Comparison of ENCODE assay signal across 15 cellular contexts in the genomic region with DNA sequence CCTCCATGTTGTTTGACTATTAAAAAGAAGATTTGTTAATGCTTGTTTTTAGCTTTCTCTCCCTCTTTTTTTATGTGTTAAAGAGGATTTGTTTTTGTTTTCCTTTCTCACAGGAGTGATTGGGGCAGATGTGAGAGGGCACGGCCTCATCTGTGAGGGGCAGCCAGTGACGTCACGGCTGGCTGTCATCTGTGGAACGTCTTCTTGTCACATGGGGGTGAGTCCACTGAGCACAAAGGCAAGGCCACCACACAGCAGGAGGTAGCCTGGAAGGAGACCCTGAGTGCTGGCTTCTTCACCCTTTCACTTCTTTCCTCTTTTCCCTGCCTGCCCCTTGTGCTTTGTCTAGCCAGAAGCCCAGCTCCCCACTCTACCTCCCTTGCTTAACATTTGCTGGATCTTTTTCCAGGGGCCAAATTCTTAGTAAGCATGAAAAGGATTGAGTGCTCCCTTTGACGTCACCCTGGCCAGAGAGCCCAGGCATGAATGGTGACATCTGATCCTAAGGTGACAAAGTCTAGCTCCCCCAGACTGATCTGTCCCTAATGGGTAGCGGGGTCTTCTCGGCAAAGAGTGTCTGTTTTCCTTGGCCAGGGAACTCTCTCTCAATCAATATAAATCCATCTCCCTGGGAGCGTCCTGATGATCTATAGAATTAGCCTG.
"Had no signal": no experiment of that assay in that cellular context is flagged by ENCODE, and none has a peak within 500 bp of the region (broad histone marks: within the 10 kb centered on the region; RNA-seq: fewer than 3 reads in every experiment).

No MANE protein-coding gene starts in this region.

- H3K4me1 ChIP-seq: colonic mucosa had no signal

- ATAC-seq: activated T-cell treated with anti-CD3 and anti-CD28 coated beads, Interleukin-2, amount 50 U/mL, for 72 hours; gastrocnemius medialis; left cardiac atrium; stimulated activated naive B cell treated with anti-CD40 and anti-IgM and Interleukin-4, amounts not matched to agents 10 μg/mL and 1 μg/mL and 100 μg/mL, for 72 hours had no signal

- H3K9me3 ChIP-seq: colonic mucosa, gastrocnemius medialis, neutrophil had no signal

- H3K27ac Mint-ChIP-seq: activated CD4-positive, alpha-beta memory T cell treated with anti-CD3 and anti-CD28 coated beads, Interleukin-2, amount 10 ng/mL, durations not matched to agents 7 days and 5 days; activated T-cell treated with anti-CD3 and anti-CD28 coated beads, Interleukin-2, amount 50 U/mL, for 72 hours; immature natural killer cell; memory B cell; stimulated activated naive B cell treated with anti-CD40 and anti-IgM and Interleukin-4, amounts not matched to agents 10 μg/mL and 1 μg/mL and 100 μg/mL, for 72 hours had no signal

- DNase-seq: activated CD4-positive, alpha-beta memory T cell treated with anti-CD3 and anti-CD28 coated beads, Interleukin-2, amount 10 ng/mL, durations not matched to agents 7 days and 5 days; activated T-cell treated with anti-CD3 and anti-CD28 coated beads, Interleukin-2, amount 50 U/mL, for 72 hours; colonic mucosa; effector CD4-positive, alpha-beta T cell; gastrocnemius medialis; immature natural killer cell; left cardiac atrium; stimulated activated CD4-positive, alpha-beta T cell treated with anti-CD3 and anti-CD28 coated beads, Interleukin-2, amount 100 ng/mL, for 24 hours; stimulated activated naive B cell treated with anti-CD40 and anti-IgM and Interleukin-4, amounts not matched to agents 10 μg/mL and 1 μg/mL and 100 μg/mL, for 72 hours; substantia nigra had no signal

- H3K36me3 ChIP-seq: colonic mucosa, gastrocnemius medialis, neutrophil had no signal

- H3K4me3 ChIP-seq: colonic mucosa, gastrocnemius medialis, SJCRH30 had no signal

- H3K27me3 ChIP-seq: colonic mucosa, gastrocnemius medialis, neutrophil, SJCRH30 had no signal

- FAIRE-seq: astrocyte had no signal

- H3K27ac ChIP-seq: colonic mucosa, gastrocnemius medialis, neutrophil, SJCRH30, VCaP had no signal

- H3K4me1 Mint-ChIP-seq: activated CD4-positive, alpha-beta memory T cell treated with anti-CD3 and anti-CD28 coated beads, Interleukin-2, amount 10 ng/mL, durations not matched to agents 7 days and 5 days; immature natural killer cell had no signal

- H3K4me3 Mint-ChIP-seq: activated CD4-positive, alpha-beta memory T cell treated with anti-CD3 and anti-CD28 coated beads, Interleukin-2, amount 10 ng/mL, durations not matched to agents 7 days and 5 days; activated T-cell treated with anti-CD3 and anti-CD28 coated beads, Interleukin-2, amount 50 U/mL, for 72 hours; immature natural killer cell; memory B cell; stimulated activated naive B cell treated with anti-CD40 and anti-IgM and Interleukin-4, amounts not matched to agents 10 μg/mL and 1 μg/mL and 100 μg/mL, for 72 hours had no signal

- H3K27me3 Mint-ChIP-seq: activated CD4-positive, alpha-beta memory T cell treated with anti-CD3 and anti-CD28 coated beads, Interleukin-2, amount 10 ng/mL, durations not matched to agents 7 days and 5 days; memory B cell; stimulated activated naive B cell treated with anti-CD40 and anti-IgM and Interleukin-4, amounts not matched to agents 10 μg/mL and 1 μg/mL and 100 μg/mL, for 72 hours had no signal
